8 cellular contexts compared by ENCODE assay signal in genomic region chr18:9707381-9708056, GRCh38. TPM values are rescaled to one million over a fixed set of nuclear protein-coding genes. Genes with fewer than 3 reads are reported as not detected.
DNase-seq lines count a peak whose midpoint lies in the region; ATAC-seq and TF ChIP-seq lines count a peak whose summit lies in the region.

No MANE protein-coding gene starts in this region.

- no TSS peak for BruUV-seq in OCI-LY7 (replicated peaks; lab: Mats Ljungman, UMichigan)

- peak overlapping the region; percentile 86 for H3K9ac ChIP-seq in HUES6 (ENCODE audit: low read length)
- H3K9ac ChIP-seq in colonic mucosa (ENCODE audit: low read depth in 2 of 2, low read length in 2 of 2) = peak overlapping the region in 1 of 2 donors; percentile 67

- DNase-seq in CD4-positive, alpha-beta memory T cell = no peak
- DNase-seq in colonic mucosa = no peak
- DNase-seq in stimulated activated CD4-positive, alpha-beta T cell treated with anti-CD3 and anti-CD28 coated beads, Interleukin-2, amount 100 ng/mL, for 24 hours = no peak
- no peak for DNase-seq in OCI-LY7 (ENCODE audit: low spot score)
- no peak for DNase-seq in NCI-H1092 treated with DMSO at 0.1 percent for 48 hours (lab: John Stamatoyannopoulos, UW)

- 21 to 22% methylated on average over 31 of the region's 31 CpGs for WGBS in mesodermal cell (ENCODE audit: insufficient coverage in 2 of 2), 2 experiments

- H3K27me3 ChIP-seq in CD4-positive, alpha-beta memory T cell (ENCODE audit: insufficient read depth, low read length) = peaks cover 9% of the 10 kb centered on the region
- H3K27me3 ChIP-seq in HUES6 (ENCODE audit: control insufficient read depth, insufficient read depth, low read length) (peaks cover 32% of the 10 kb centered on the region), colonic mucosa (peaks cover 10% of the 10 kb centered on the region)

- H4K20me1 ChIP-seq in OCI-LY7 (ENCODE audit: insufficient read depth, low read length) = no peaks in the 10 kb centered on the region

- no peaks in the 10 kb centered on the region for H3K9me3 ChIP-seq in CD4-positive, alpha-beta memory T cell (ENCODE audit: control insufficient read depth in 1 of 2, low read length in 2 of 2)
- H3K9me3 ChIP-seq in HUES6 (ENCODE audit: control insufficient read depth, insufficient read depth, low read depth, low read length) (no peaks in the 10 kb centered on the region), colonic mucosa (no peaks in the 10 kb centered on the region), mesodermal cell (ENCODE audit: control insufficient read depth, low read length) (no peaks in the 10 kb centered on the region), OCI-LY7 (ENCODE audit: low read length) (no peaks in the 10 kb centered on the region)

- TF ChIP-seq CTCF in colonic mucosa (IDR thresholded peaks at IDR 0.05) (no peak), OCI-LY7 (conservative IDR thresholded peaks at IDR 0.05; ENCODE audit: low read length) (no peak)

- no peaks in the 10 kb centered on the region for H3K36me3 Mint-ChIP-seq in CD4-positive, alpha-beta memory T cell

- no peak overlapping the region for H3K4me2 ChIP-seq in OCI-LY7 (ENCODE audit: low read length)

- peaks cover 10% of the 10 kb centered on the region for H3K4me1 ChIP-seq in CD4-positive, alpha-beta memory T cell (ENCODE audit: insufficient read depth, low read length)
- H3K4me1 ChIP-seq in HUES6 (ENCODE audit: control insufficient read depth, insufficient read depth, low read length) (peaks cover 54% of the 10 kb centered on the region), colonic mucosa (peaks cover 5% of the 10 kb centered on the region), mesodermal cell (ENCODE audit: control insufficient read depth, insufficient read depth, low read length, poor library complexity, severe bottlenecking) (peaks cover 45% of the 10 kb centered on the region), OCI-LY7 (ENCODE audit: insufficient read depth, low read length, poor library complexity, severe bottlenecking) (no peaks in the 10 kb centered on the region)

- H3K27me3 Mint-ChIP-seq in CD4-positive, alpha-beta memory T cell = peaks cover 55 to 58% of the 10 kb centered on the region in 2 donors

- no peaks in the 10 kb centered on the region for H3K9me2 ChIP-seq in OCI-LY7 (ENCODE audit: insufficient read depth, low read length)

- H3K27ac ChIP-seq in CD4-positive, alpha-beta memory T cell (ENCODE audit: low read depth, low read length) = no peak overlapping the region
- peak overlapping the region; percentile 15; the same call in 1 of the 2 replicates for H3K27ac ChIP-seq in HUES6 (ENCODE audit: low read depth, low read length)
- peak overlapping the region; percentile 51 for H3K27ac ChIP-seq in colonic mucosa
- H3K27ac ChIP-seq in mesodermal cell (ENCODE audit: low read depth, low read length, severe bottlenecking) = peak overlapping the region; percentile 80
- no peak overlapping the region for H3K27ac ChIP-seq in OCI-LY7 (ENCODE audit: low read depth, low read length, poor library complexity, severe bottlenecking)

- H3K4me1 Mint-ChIP-seq in CD4-positive, alpha-beta memory T cell = peaks cover 17 to 33% (median 24%) of the 10 kb centered on the region in 4 donors

- H3K79me2 ChIP-seq in OCI-LY7 (ENCODE audit: insufficient read depth, low read depth, low read length) = no peaks in the 10 kb centered on the region

- no peak for ATAC-seq in GM21825 (IDR thresholded peaks at IDR 0.05; ENCODE audit: unreplicated experiment)

- intact Hi-C loops in CD4-positive, alpha-beta memory T cell (cut with micrococcal nuclease) = no loop called here
- intact Hi-C loops in colonic mucosa (cut with DNase I) (loop anchor here (10.0 kb wide), 1 partner anchor 83 kb away; no protein-coding TSS in a partner anchor), OCI-LY7 (cut with micrococcal nuclease; ENCODE audit: unreplicated experiment) (no loop called here)

- no peak overlapping the region for H3K27ac Mint-ChIP-seq in CD4-positive, alpha-beta memory T cell

- peak overlapping the region; percentile 47 to 74 (median 62) for H3K4me3 Mint-ChIP-seq in CD4-positive, alpha-beta memory T cell

- H3K9me3 Mint-ChIP-seq in CD4-positive, alpha-beta memory T cell = peaks cover 0 to 3% (median 0%) of the 10 kb centered on the region in 8 donors

- POLR2A ChIA-PET in CD4-positive, alpha-beta memory T cell (lab: Charles Lee; ENCODE audit: partially characterized antibody) = no interaction called here
- POLR2A ChIA-PET in OCI-LY7 (lab: Charles Lee) = no interaction called here

- H3K4me3 ChIP-seq in CD4-positive, alpha-beta memory T cell (ENCODE audit: low read length in 2 of 2) = no peak overlapping the region
- H3K4me3 ChIP-seq in HUES6 (ENCODE audit: low read depth, low read length) = peak overlapping the region; percentile 85
- H3K4me3 ChIP-seq in colonic mucosa = peak overlapping the region; percentile 18
- peak overlapping the region; percentile 93 for H3K4me3 ChIP-seq in mesodermal cell (ENCODE audit: extremely low read depth, insufficient read depth, low read length, poor library complexity, severe bottlenecking)
- H3K4me3 ChIP-seq in OCI-LY7 (ENCODE audit: low read depth, low read length, poor library complexity, severe bottlenecking) = no peak overlapping the region

- no peaks in the 10 kb centered on the region for H3K36me3 ChIP-seq in CD4-positive, alpha-beta memory T cell (ENCODE audit: insufficient read depth, low read length)
- no peaks in the 10 kb centered on the region; the same call in 1 of the 2 replicates for H3K36me3 ChIP-seq in HUES6 (ENCODE audit: control insufficient read depth, insufficient read depth, low read length)
- H3K36me3 ChIP-seq in colonic mucosa = no peaks in the 10 kb centered on the region
- peaks cover 18% of the 10 kb centered on the region for H3K36me3 ChIP-seq in mesodermal cell (ENCODE audit: control insufficient read depth, insufficient read depth, low read length)
- no peaks in the 10 kb centered on the region for H3K36me3 ChIP-seq in OCI-LY7 (ENCODE audit: insufficient read depth, low read length)

- CTCF ChIA-PET in CD4-positive, alpha-beta memory T cell (lab: Charles Lee; ENCODE audit: partially characterized antibody) = no interaction called here
- CTCF ChIA-PET in OCI-LY7 (lab: Charles Lee; ENCODE audit: unreplicated experiment) = no interaction called here

- H2AFZ ChIP-seq in OCI-LY7 (ENCODE audit: low read length) = no peak overlapping the region

RNA-seq across cellular contexts. Expression of gene RAB31, which starts 0.6 kb away (rescaled TPM):
- total RNA-seq in CD4-positive, alpha-beta memory T cell = 1 to 10 TPM; 1.8 TPM
- 1 to 10 TPM in 1 of 2 donors, under 1 TPM in 1; 0.07 to 1.0 TPM for polyA plus RNA-seq in CD4-positive, alpha-beta memory T cell
- total RNA-seq in colonic mucosa (10 to 100 TPM in 1 of 2 donors, 1 to 10 TPM in 1; 4.7 to 16.0 TPM), OCI-LY7 (2022) (not detected in 2 replicates)
- polyA plus RNA-seq in mesodermal cell (2013, experiment 1 of 2) = 114 TPM
- polyA plus RNA-seq in mesodermal cell (2013, experiment 2 of 2) = 117 TPM
- total RNA-seq in OCI-LY7 (2014; rRNA removed; shearing (Covaris generic)) = not detected in 2 replicates

Comparison
In these comparisons a context has a peak if more than half of its experiments do, and no peak if none do; other contexts are left out.
1. H3K27ac ChIP-seq: peak in HUES6 (single experiment), colonic mucosa (single experiment) and mesodermal cell (single experiment); none in CD4-positive, alpha-beta memory T cell (single experiment) and OCI-LY7 (single experiment).
2. H3K4me3 ChIP-seq: peak in HUES6 (single experiment), colonic mucosa (single experiment) and mesodermal cell (single experiment); none in CD4-positive, alpha-beta memory T cell (0 of 2) and OCI-LY7 (single experiment).